1 cellular context compared by ENCODE assay signal in the genomic region with DNA sequence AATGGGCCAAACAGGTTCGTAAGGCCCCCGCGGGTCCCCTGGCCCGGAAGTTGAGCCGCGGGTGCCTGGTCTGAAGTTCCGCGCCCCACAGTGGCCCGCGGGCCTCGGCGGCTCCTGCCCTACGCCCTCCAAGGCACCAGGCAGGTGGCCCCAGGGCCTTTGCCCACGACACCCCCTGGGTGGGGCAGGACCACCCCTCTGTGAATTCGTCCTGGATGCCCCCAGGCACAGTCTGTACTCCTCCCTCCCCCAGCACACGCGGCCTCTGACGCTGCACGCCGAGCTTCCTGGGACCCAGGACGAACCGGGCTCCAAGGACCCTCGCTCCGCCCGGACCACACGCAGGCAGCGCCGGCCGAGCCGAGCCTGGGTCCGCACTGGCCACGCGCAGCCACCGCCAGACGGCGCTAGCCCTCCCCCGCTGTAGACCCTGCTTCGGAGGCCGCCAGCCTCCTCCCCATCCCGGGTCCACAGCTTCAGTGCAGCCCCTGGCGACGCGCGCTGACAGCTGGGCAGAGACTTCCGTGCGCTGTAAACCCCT.
TF ChIP-seq lines count a peak whose summit lies in the region.

No MANE protein-coding gene starts in this region.

TF ChIP-seq in H1, 55 proteins besides CTCF, POLR2A, EP300 and RAD21:
- TF ChIP-seq CREB1 (IDR thresholded peaks at IDR 0.05) (peak; percentile 71), CEBPB (IDR thresholded peaks at IDR 0.05; ENCODE audit: low read depth, low read length) (peak; percentile 3; the same call in 1 of the 2 replicates), TBP (IDR thresholded peaks at IDR 0.05; ENCODE audit: low read depth, low read length) (peak; percentile 19; the same call in 1 of the 2 replicates), SIN3A (conservative IDR thresholded peaks at IDR 0.05 in 1 of 2, IDR thresholded peaks at IDR 0.05 in 1 of 2; ENCODE audit: low read depth in 1 of 2, low read length in 2 of 2) (peak in 1 of 2 experiments; percentile 72; a peak in 1 of 4 replicates), KDM1A (IDR thresholded peaks at IDR 0.05; ENCODE audit: borderline replicate concordance, low read length) (peak; percentile 92; the same call in 1 of the 2 replicates), SIX5 (IDR thresholded peaks at IDR 0.05; ENCODE audit: low read depth, low read length) (no peak), CBX8 (IDR thresholded peaks at IDR 0.05; ENCODE audit: borderline replicate concordance, low read depth, low read length) (no peak), KDM4A (IDR thresholded peaks at IDR 0.05; ENCODE audit: low read depth, low read length, severe bottlenecking) (peak; percentile 96), GABPA (IDR thresholded peaks at IDR 0.05; ENCODE audit: borderline replicate concordance, insufficient read depth, low read length) (peak; percentile 20; the same call in 1 of the 2 replicates), SRF (IDR thresholded peaks at IDR 0.05; ENCODE audit: low read depth, low read length) (no peak), TCF12 (IDR thresholded peaks at IDR 0.05; ENCODE audit: low read depth, low read length) (0 out of 2 replicates have a peak, but pooled peaks have one; percentile 63), JUND (IDR thresholded peaks at IDR 0.05; ENCODE audit: low read length) (peak; percentile 12; the same call in 1 of the 2 replicates), ASH2L (IDR thresholded peaks at IDR 0.05; ENCODE audit: low read length) (peak; percentile 71), HDAC2 (IDR thresholded peaks at IDR 0.05; ENCODE audit: borderline replicate concordance in 1 of 2, low read depth in 2 of 2, low read length in 2 of 2) (peak in 1 of 2 experiments; percentile 96; a peak in 2 of 4 replicates)
- TF ChIP-seq, protein P1, sequence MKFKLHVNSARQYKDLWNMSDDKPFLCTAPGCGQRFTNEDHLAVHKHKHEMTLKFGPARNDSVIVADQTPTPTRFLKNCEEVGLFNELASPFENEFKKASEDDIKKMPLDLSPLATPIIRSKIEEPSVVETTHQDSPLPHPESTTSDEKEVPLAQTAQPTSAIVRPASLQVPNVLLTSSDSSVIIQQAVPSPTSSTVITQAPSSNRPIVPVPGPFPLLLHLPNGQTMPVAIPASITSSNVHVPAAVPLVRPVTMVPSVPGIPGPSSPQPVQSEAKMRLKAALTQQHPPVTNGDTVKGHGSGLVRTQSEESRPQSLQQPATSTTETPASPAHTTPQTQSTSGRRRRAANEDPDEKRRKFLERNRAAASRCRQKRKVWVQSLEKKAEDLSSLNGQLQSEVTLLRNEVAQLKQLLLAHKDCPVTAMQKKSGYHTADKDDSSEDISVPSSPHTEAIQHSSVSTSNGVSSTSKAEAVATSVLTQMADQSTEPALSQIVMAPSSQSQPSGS (IDR thresholded peaks at IDR 0.05; ENCODE audit: low read length), result no peak
- TF ChIP-seq, protein P2, sequence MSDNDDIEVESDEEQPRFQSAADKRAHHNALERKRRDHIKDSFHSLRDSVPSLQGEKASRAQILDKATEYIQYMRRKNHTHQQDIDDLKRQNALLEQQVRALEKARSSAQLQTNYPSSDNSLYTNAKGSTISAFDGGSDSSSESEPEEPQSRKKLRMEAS (IDR thresholded peaks at IDR 0.05), result peak; percentile 74
- TF ChIP-seq, protein P3, sequence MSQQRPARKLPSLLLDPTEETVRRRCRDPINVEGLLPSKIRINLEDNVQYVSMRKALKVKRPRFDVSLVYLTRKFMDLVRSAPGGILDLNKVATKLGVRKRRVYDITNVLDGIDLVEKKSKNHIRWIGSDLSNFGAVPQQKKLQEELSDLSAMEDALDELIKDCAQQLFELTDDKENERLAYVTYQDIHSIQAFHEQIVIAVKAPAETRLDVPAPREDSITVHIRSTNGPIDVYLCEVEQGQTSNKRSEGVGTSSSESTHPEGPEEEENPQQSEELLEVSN (IDR thresholded peaks at IDR 0.05), result peak; percentile 56; the same call in 1 of the 2 replicates
TF ChIP-seq in H1: peak in this region for 13.
